Comparison of ENCODE assay signal across 1 cellular context in genomic region chr17:60559995-60560859, GRCh38.
TF ChIP-seq lines count a peak whose summit lies in the region.

No MANE protein-coding gene starts in this region.

TF ChIP-seq in HepG2, 621 proteins besides CTCF, POLR2A, EP300 and RAD21 (continued from another document and continues in another):
- TF ChIP-seq, protein P1, sequence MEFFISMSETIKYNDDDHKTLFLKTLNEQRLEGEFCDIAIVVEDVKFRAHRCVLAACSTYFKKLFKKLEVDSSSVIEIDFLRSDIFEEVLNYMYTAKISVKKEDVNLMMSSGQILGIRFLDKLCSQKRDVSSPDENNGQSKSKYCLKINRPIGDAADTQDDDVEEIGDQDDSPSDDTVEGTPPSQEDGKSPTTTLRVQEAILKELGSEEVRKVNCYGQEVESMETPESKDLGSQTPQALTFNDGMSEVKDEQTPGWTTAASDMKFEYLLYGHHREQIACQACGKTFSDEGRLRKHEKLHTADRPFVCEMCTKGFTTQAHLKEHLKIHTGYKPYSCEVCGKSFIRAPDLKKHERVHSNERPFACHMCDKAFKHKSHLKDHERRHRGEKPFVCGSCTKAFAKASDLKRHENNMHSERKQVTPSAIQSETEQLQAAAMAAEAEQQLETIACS (CRISPR knock-in tag; IDR thresholded peaks at IDR 0.05): no peak
- TF ChIP-seq ZNF275 (CRISPR knock-in tag; IDR thresholded peaks at IDR 0.05; ENCODE audit: borderline replicate concordance): no peak; the same call in 1 of the 2 replicates
- TF ChIP-seq ZNF768 (CRISPR knock-in tag; IDR thresholded peaks at IDR 0.05): peak; percentile 90
- no peak for TF ChIP-seq CREB1 (IDR thresholded peaks at IDR 0.05)
- peak; percentile 70; the same call in 1 of the 2 replicates for TF ChIP-seq CREB1 (CRISPR knock-in tag; IDR thresholded peaks at IDR 0.05)
- 0 out of 2 replicates have a peak, but pooled peaks have one; percentile 70 for TF ChIP-seq ZSCAN25 (CRISPR knock-in tag; IDR thresholded peaks at IDR 0.05)
- no peak; the same call in 1 of the 2 replicates for TF ChIP-seq EHMT2 (IDR thresholded peaks at IDR 0.05; ENCODE audit: borderline replicate concordance, low read depth, low read length)
- TF ChIP-seq HNF4G (IDR thresholded peaks at IDR 0.05; ENCODE audit: borderline replicate concordance, low read depth, low read length): 0 out of 2 replicates have a peak, but pooled peaks have one; percentile 38
- peak; percentile 63 for TF ChIP-seq HNF4G (CRISPR knock-in tag; IDR thresholded peaks at IDR 0.05; ENCODE audit: borderline replicate concordance, low read depth)
- peak; percentile 14; the same call in 1 of the 2 replicates for TF ChIP-seq ZNF792 (CRISPR knock-in tag; IDR thresholded peaks at IDR 0.05)
- peak; percentile 16; the same call in 1 of the 2 replicates for TF ChIP-seq CCDC6 (CRISPR knock-in tag; IDR thresholded peaks at IDR 0.05)
- TF ChIP-seq CBX5 (CRISPR knock-in tag; IDR thresholded peaks at IDR 0.05; ENCODE audit: borderline replicate concordance): peak; percentile 86; the same call in 1 of the 2 replicates
- no peak for TF ChIP-seq ZNF383 (CRISPR knock-in tag; IDR thresholded peaks at IDR 0.05; ENCODE audit: borderline replicate concordance)
- TF ChIP-seq ZFP90 (CRISPR knock-in tag; IDR thresholded peaks at IDR 0.05; ENCODE audit: borderline replicate concordance): no peak
- peak; percentile 37; the same call in 1 of the 2 replicates for TF ChIP-seq TBX3 (IDR thresholded peaks at IDR 0.05; ENCODE audit: borderline replicate concordance)
- peak; percentile 50; the same call in 1 of the 2 replicates for TF ChIP-seq ZMYM2 (CRISPR knock-in tag; IDR thresholded peaks at IDR 0.05)
- no peak for TF ChIP-seq EED (CRISPR knock-in tag; IDR thresholded peaks at IDR 0.05)
- TF ChIP-seq KDM1A (CRISPR knock-in tag; IDR thresholded peaks at IDR 0.05): peak; percentile 62; the same call in 1 of the 2 replicates
- no peak; the same call in 1 of the 2 replicates for TF ChIP-seq ZNF652 (CRISPR knock-in tag; IDR thresholded peaks at IDR 0.05; ENCODE audit: borderline replicate concordance, low read depth)
- no peak for TF ChIP-seq TRAFD1 (CRISPR knock-in tag; IDR thresholded peaks at IDR 0.05; ENCODE audit: borderline replicate concordance)
- no peak for TF ChIP-seq CBX2 (IDR thresholded peaks at IDR 0.05; ENCODE audit: low read depth, low read length)
- no peak for TF ChIP-seq CBX2 (CRISPR knock-in tag; IDR thresholded peaks at IDR 0.05; ENCODE audit: low read depth)
- TF ChIP-seq THAP7 (CRISPR knock-in tag; IDR thresholded peaks at IDR 0.05): no peak; the same call in none of the 2 replicates
- no peak for TF ChIP-seq DNMT3B (CRISPR knock-in tag; conservative IDR thresholded peaks at IDR 0.05)
- TF ChIP-seq, protein P2, sequence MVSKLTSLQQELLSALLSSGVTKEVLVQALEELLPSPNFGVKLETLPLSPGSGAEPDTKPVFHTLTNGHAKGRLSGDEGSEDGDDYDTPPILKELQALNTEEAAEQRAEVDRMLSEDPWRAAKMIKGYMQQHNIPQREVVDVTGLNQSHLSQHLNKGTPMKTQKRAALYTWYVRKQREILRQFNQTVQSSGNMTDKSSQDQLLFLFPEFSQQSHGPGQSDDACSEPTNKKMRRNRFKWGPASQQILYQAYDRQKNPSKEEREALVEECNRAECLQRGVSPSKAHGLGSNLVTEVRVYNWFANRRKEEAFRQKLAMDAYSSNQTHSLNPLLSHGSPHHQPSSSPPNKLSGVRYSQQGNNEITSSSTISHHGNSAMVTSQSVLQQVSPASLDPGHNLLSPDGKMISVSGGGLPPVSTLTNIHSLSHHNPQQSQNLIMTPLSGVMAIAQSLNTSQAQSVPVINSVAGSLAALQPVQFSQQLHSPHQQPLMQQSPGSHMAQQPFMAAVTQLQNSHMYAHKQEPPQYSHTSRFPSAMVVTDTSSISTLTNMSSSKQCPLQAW (CRISPR knock-in tag; IDR thresholded peaks at IDR 0.05): peak; percentile 81
- 0 out of 2 replicates have a peak, but pooled peaks have one; percentile 14 for TF ChIP-seq NAIF1 (CRISPR knock-in tag; IDR thresholded peaks at IDR 0.05; ENCODE audit: borderline replicate concordance)
- peak; percentile 62; the same call in 1 of the 2 replicates for TF ChIP-seq NR2C2 (CRISPR knock-in tag; IDR thresholded peaks at IDR 0.05; ENCODE audit: borderline replicate concordance)
- TF ChIP-seq DRAP1 (CRISPR knock-in tag; IDR thresholded peaks at IDR 0.05): peak; percentile 58; the same call in 1 of the 2 replicates
- TF ChIP-seq AKNA (CRISPR knock-in tag; IDR thresholded peaks at IDR 0.05; ENCODE audit: borderline replicate concordance): no peak
- TF ChIP-seq HNF4A (CRISPR knock-in tag; IDR thresholded peaks at IDR 0.05): peak; percentile 91
- no peak; the same call in 1 of the 2 replicates for TF ChIP-seq ZNF431 (CRISPR knock-in tag; IDR thresholded peaks at IDR 0.05; ENCODE audit: borderline replicate concordance, low read depth)
- no peak for TF ChIP-seq RARG (CRISPR knock-in tag; IDR thresholded peaks at IDR 0.05; ENCODE audit: low read depth)
- TF ChIP-seq, protein P3, sequence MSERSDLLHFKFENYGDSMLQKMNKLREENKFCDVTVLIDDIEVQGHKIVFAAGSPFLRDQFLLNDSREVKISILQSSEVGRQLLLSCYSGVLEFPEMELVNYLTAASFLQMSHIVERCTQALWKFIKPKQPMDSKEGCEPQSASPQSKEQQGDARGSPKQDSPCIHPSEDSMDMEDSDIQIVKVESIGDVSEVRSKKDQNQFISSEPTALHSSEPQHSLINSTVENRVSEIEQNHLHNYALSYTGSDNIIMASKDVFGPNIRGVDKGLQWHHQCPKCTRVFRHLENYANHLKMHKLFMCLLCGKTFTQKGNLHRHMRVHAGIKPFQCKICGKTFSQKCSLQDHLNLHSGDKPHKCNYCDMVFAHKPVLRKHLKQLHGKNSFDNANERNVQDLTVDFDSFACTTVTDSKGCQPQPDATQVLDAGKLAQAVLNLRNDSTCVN (CRISPR knock-in tag; IDR thresholded peaks at IDR 0.05; ENCODE audit: borderline replicate concordance): no peak
- TF ChIP-seq BCL3 (CRISPR knock-in tag; IDR thresholded peaks at IDR 0.05): peak; percentile 77; the same call in 1 of the 2 replicates
- no peak for TF ChIP-seq KLF15 (CRISPR knock-in tag; IDR thresholded peaks at IDR 0.05; ENCODE audit: borderline replicate concordance)
- TF ChIP-seq MTA1 (CRISPR knock-in tag; IDR thresholded peaks at IDR 0.05; ENCODE audit: borderline replicate concordance): no peak
- no peak; the same call in 1 of the 2 replicates for TF ChIP-seq ZNF839 (CRISPR knock-in tag; IDR thresholded peaks at IDR 0.05; ENCODE audit: borderline replicate concordance)
- no peak; the same call in none of the 2 replicates for TF ChIP-seq NR0B2 (CRISPR knock-in tag; IDR thresholded peaks at IDR 0.05)
- no peak for TF ChIP-seq HNRNPUL1 (IDR thresholded peaks at IDR 0.05; ENCODE audit: low read depth, low read length)
- TF ChIP-seq ZNF788 (CRISPR knock-in tag; IDR thresholded peaks at IDR 0.05; ENCODE audit: borderline replicate concordance): peak; percentile 50; the same call in 1 of the 2 replicates
- peak; percentile 35; the same call in 1 of the 2 replicates for TF ChIP-seq ZBTB3 (CRISPR knock-in tag; IDR thresholded peaks at IDR 0.05; ENCODE audit: borderline replicate concordance, low read depth)
- 0 out of 2 replicates have a peak, but pooled peaks have one; percentile 43 for TF ChIP-seq ZNF264 (CRISPR knock-in tag; IDR thresholded peaks at IDR 0.05)
- peak; percentile 66 for TF ChIP-seq HNRNPLL (IDR thresholded peaks at IDR 0.05; ENCODE audit: low read depth, low read length, poor library complexity, severe bottlenecking)
- no peak for TF ChIP-seq HIVEP1 (CRISPR knock-in tag; IDR thresholded peaks at IDR 0.05)
- TF ChIP-seq ZNF780A (CRISPR knock-in tag; IDR thresholded peaks at IDR 0.05): no peak
- TF ChIP-seq, protein P4, sequence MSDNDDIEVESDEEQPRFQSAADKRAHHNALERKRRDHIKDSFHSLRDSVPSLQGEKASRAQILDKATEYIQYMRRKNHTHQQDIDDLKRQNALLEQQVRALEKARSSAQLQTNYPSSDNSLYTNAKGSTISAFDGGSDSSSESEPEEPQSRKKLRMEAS (IDR thresholded peaks at IDR 0.05): peak; percentile 87
